Comparison of ENCODE assay signal across 16 cellular contexts in the genomic region with DNA sequence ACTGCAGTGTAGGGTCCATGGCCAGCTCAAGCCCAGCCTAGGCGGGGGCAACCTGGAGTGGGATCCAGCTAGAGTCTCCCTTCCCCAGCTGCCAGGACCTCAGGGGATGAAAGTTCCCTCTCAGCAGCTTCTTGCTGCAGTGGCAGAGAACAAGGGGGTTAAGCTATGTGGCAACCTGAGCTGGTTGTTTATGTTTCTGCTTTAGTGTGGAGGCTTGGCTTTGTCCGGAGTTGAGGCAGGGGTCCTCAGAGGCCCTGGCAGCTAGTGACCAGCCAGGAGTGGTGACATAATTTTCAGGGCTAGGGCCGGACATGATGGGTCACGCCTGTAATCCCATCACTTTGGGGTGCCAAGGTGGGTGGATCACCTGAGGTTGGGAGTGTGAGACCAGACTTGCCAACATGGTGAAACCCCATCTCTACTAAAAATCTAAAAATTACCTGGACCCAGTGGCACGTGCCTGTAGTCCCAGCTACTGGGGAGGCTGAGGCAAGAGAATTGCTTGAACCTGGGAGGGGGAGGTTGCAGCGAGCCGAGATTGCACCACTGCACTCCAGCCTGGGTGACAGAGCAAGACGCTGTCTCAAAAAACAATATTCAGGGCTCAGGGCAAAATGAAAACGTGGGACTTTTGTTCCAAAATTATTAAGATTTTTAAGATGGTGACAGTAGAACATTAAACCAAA. TPM values are rescaled to one million over a fixed set of nuclear protein-coding genes. Genes with fewer than 3 reads are reported as not detected.
DNase-seq lines count a peak whose midpoint lies in the region; ATAC-seq, FAIRE-seq and TF ChIP-seq lines count a peak whose summit lies in the region.
"Had no signal": no experiment of that assay in that cellular context is flagged by ENCODE, and none has a peak within 500 bp of the region (broad histone marks: within the 10 kb centered on the region; RNA-seq: fewer than 3 reads in every experiment).

No MANE protein-coding gene starts in this region.

- no peak overlapping the region for H2AFZ ChIP-seq in endothelial cell of umbilical vein (ENCODE audit: low read depth, low read length)
- H2AFZ ChIP-seq in neuronal stem cell (ENCODE audit: low read length): peak overlapping the region; percentile 25

- H2AK5ac ChIP-seq in neuronal stem cell (ENCODE audit: low read depth, low read length): no peak overlapping the region

- TF ChIP-seq POLR2A in endothelial cell of umbilical vein (IDR thresholded peaks at IDR 0.05; ENCODE audit: low read depth, low read length) (no peak), uterus (IDR thresholded peaks at IDR 0.05) (no peak)

- POLR2A ChIA-PET in endothelial cell of umbilical vein (lab: Charles Lee): interaction anchor here (2.8 kb wide), 1 partner anchor 8 kb away, joined by 20 read pairs; a partner anchor contains a TSS

- dilution Hi-C loops in endothelial cell of umbilical vein (cut with MboI; ENCODE audit: extremely low pct_ligation_motif_present, low sequenced_read_pairs): no loop called here

- H2BK12ac ChIP-seq in neuronal stem cell (ENCODE audit: low read length): no peak overlapping the region

- peak overlapping the region; percentile 59 for H3K18ac ChIP-seq in neuronal stem cell (ENCODE audit: low read length)

- WGBS in neuronal stem cell (ENCODE audit: extremely low coverage in 2 of 2, insufficient read length in 2 of 2, insufficient replicate concordance in 1 of 2), 2 donors: no CpG with 5 or more reads among the region's 9 CpGs

- no peaks in the 10 kb centered on the region for H3K9me1 ChIP-seq in endothelial cell of umbilical vein (replicated peaks; ENCODE audit: control insufficient read depth, extremely low read depth, insufficient read depth, low read length)

- DNase-seq in left ventricle myocardium inferior (no peak), left cardiac atrium (no peak), endothelial cell of umbilical vein (ENCODE audit: low read depth, low spot score) (no peak), neuronal stem cell (ENCODE audit: low spot score) (no peak), uterus (no peak), NCI-H446 (lab: John Stamatoyannopoulos, UW) (no peak), WERI-Rb-1 (no peak)
- DNase-seq: 8988T; CD4-positive, alpha-beta memory T cell; NCI-H1048; NCI-H146; NCI-H2081; NCI-H510A treated with DMSO at 0.1 percent for 48 hours; Peyer's patch had no signal

- H3K27me3 ChIP-seq in left ventricle myocardium inferior (ENCODE audit: low read depth) (no peaks in the 10 kb centered on the region), endothelial cell of umbilical vein (ENCODE audit: control insufficient read depth in 2 of 2, insufficient read depth in 2 of 2, low read length in 2 of 2) (no peaks in the 10 kb centered on the region), neuronal stem cell (ENCODE audit: control insufficient read depth in 3 of 3, insufficient read depth in 3 of 3, low read depth in 1 of 3, low read length in 3 of 3) (peaks cover 0 to under 1% (median 0%) of the 10 kb centered on the region in 3 experiments), uterus (no peaks in the 10 kb centered on the region), WERI-Rb-1 (ENCODE audit: insufficient read depth, low read depth, severe bottlenecking) (no peaks in the 10 kb centered on the region)
- H3K27me3 ChIP-seq: Peyer's patch had no signal

- peaks cover 43% of the 10 kb centered on the region for H3K4me1 ChIP-seq in left ventricle myocardium inferior
- H3K4me1 ChIP-seq in endothelial cell of umbilical vein (ENCODE audit: control insufficient read depth, extremely low read depth, insufficient read depth, low read length): peaks cover 6% of the 10 kb centered on the region
- H3K4me1 ChIP-seq in neuronal stem cell (ENCODE audit: control insufficient read depth in 2 of 2, insufficient read depth in 1 of 2, low read depth in 1 of 2, low read length in 2 of 2): peaks cover 2 to 9% of the 10 kb centered on the region in 2 donors
- H3K4me1 ChIP-seq in uterus: peaks cover 0 to 6% of the 10 kb centered on the region in 2 donors

- BruUV-seq in endothelial cell of umbilical vein (replicated peaks; lab: Mats Ljungman, UMichigan): no TSS peak

- H4K91ac ChIP-seq in neuronal stem cell (ENCODE audit: low read depth, low read length, poor library complexity): no peak overlapping the region

- TF ChIP-seq CTCF in left ventricle myocardium inferior (IDR thresholded peaks at IDR 0.05; ENCODE audit: borderline replicate concordance): no peak
- TF ChIP-seq CTCF in endothelial cell of umbilical vein (IDR thresholded peaks at IDR 0.05; ENCODE audit: extremely low read depth in 1 of 2, insufficient read depth in 1 of 2, low read depth in 1 of 2, low read length in 2 of 2): no peak
- TF ChIP-seq CTCF in uterus (IDR thresholded peaks at IDR 0.05): no peak
- TF ChIP-seq CTCF in WERI-Rb-1 (IDR thresholded peaks at IDR 0.05; ENCODE audit: low read depth, low read length): no peak

- peak; percentile 24 for FAIRE-seq in endothelial cell of umbilical vein (lab: Jason Lieb, UNC)

- H3K79me1 ChIP-seq in neuronal stem cell (ENCODE audit: low read depth, low read length): no peaks in the 10 kb centered on the region

- CTCF ChIA-PET in endothelial cell of umbilical vein (lab: Charles Lee): interaction anchor here (1.0 kb wide), 1 partner anchor 34 kb away, joined by 3 read pairs; no protein-coding TSS in a partner anchor

- H2BK15ac ChIP-seq in neuronal stem cell (ENCODE audit: low read length): no peak overlapping the region

- H4K20me1 ChIP-seq in endothelial cell of umbilical vein (replicated peaks; ENCODE audit: control insufficient read depth, extremely low read depth, insufficient read depth, low read length): no peaks in the 10 kb centered on the region

- no peak overlapping the region for H3K4me2 ChIP-seq in endothelial cell of umbilical vein (ENCODE audit: insufficient read depth, low read length)
- H3K4me2 ChIP-seq in neuronal stem cell (ENCODE audit: insufficient read depth, low read length, poor library complexity, severe bottlenecking): no peak overlapping the region
- H3K4me2 ChIP-seq: KMS-11 had no signal

- H2BK120ac ChIP-seq in neuronal stem cell (ENCODE audit: low read depth, low read length): no peak overlapping the region

- no peak overlapping the region for H2BK5ac ChIP-seq in neuronal stem cell (ENCODE audit: low read length)

- H3K4me3 ChIP-seq in left ventricle myocardium inferior (no peak overlapping the region), endothelial cell of umbilical vein (replicated peaks in 1 of 3; ENCODE audit: insufficient read depth in 1 of 3, low read depth in 1 of 3, low read length in 3 of 3) (no peak overlapping the region), neuronal stem cell (ENCODE audit: low read length in 2 of 2) (no peak overlapping the region), uterus (no peak overlapping the region), WERI-Rb-1 (ENCODE audit: low read depth, low read length) (no peak overlapping the region)
- H3K4me3 ChIP-seq: Peyer's patch had no signal

- no peak overlapping the region for H3K4ac ChIP-seq in neuronal stem cell (ENCODE audit: low read length)

- no peak overlapping the region for H4K8ac ChIP-seq in neuronal stem cell (ENCODE audit: low read depth, low read length)

- intact Hi-C loops in left ventricle myocardium inferior (cut with micrococcal nuclease): no loop called here
- intact Hi-C loops in left cardiac atrium (cut with DNase I): no loop called here
- intact Hi-C loops in endothelial cell of umbilical vein (cut with micrococcal nuclease): no loop called here
- intact Hi-C loops in uterus (cut with DNase I; ENCODE audit: low total_unique reads): no loop called here

- H3K9me3 ChIP-seq in left ventricle myocardium inferior (replicated peaks) (no peaks in the 10 kb centered on the region), endothelial cell of umbilical vein (replicated peaks; ENCODE audit: control insufficient read depth, insufficient read depth, low read length) (no peaks in the 10 kb centered on the region), neuronal stem cell (replicated peaks in 1 of 2; ENCODE audit: control insufficient read depth in 2 of 2, insufficient read depth in 1 of 2, low read depth in 1 of 2, low read length in 2 of 2) (no peaks in the 10 kb centered on the region), uterus (no peaks in the 10 kb centered on the region), WERI-Rb-1 (ENCODE audit: severe bottlenecking) (no peaks in the 10 kb centered on the region)
- H3K9me3 ChIP-seq: Peyer's patch had no signal

- ATAC-seq in left cardiac atrium: no peak
- ATAC-seq in HG02642 (IDR thresholded peaks at IDR 0.05; ENCODE audit: poor library complexity, unreplicated experiment): no peak

- H3K14ac ChIP-seq in neuronal stem cell (ENCODE audit: low read length): no peak overlapping the region

- no peaks in the 10 kb centered on the region for H3K36me3 ChIP-seq in left ventricle myocardium inferior
- H3K36me3 ChIP-seq in endothelial cell of umbilical vein (ENCODE audit: control insufficient read depth in 2 of 2, extremely low read depth in 1 of 2, insufficient read depth in 2 of 2, low read length in 2 of 2): no peaks in the 10 kb centered on the region
- no peaks in the 10 kb centered on the region for H3K36me3 ChIP-seq in neuronal stem cell (replicated peaks in 1 of 2; ENCODE audit: control insufficient read depth in 2 of 2, insufficient read depth in 2 of 2, low read length in 2 of 2)
- no peaks in the 10 kb centered on the region for H3K36me3 ChIP-seq in uterus
- no peaks in the 10 kb centered on the region for H3K36me3 ChIP-seq in WERI-Rb-1
- H3K36me3 ChIP-seq: Peyer's patch had no signal

- H3K27ac ChIP-seq in left ventricle myocardium inferior (replicated peaks) (peak overlapping the region; percentile 86), endothelial cell of umbilical vein (ENCODE audit: insufficient read depth, low read depth, low read length) (no peak overlapping the region), neuronal stem cell (replicated peaks; ENCODE audit: low read length) (peak overlapping the region; percentile 47), uterus (peak overlapping the region; percentile 78 to 94), WERI-Rb-1 (no peak overlapping the region)
- H3K27ac ChIP-seq: KMS-11 had no signal

- H3K9ac ChIP-seq in endothelial cell of umbilical vein (replicated peaks; ENCODE audit: extremely low read depth, insufficient read depth, low read length) (no peak overlapping the region), neuronal stem cell (ENCODE audit: low read depth, low read length, poor library complexity) (no peak overlapping the region)
- H3K9ac ChIP-seq: KMS-11 had no signal

- H3K23ac ChIP-seq in neuronal stem cell (ENCODE audit: low read depth, low read length, poor library complexity): peak overlapping the region; percentile 76

- no peaks in the 10 kb centered on the region for H3K79me2 ChIP-seq in endothelial cell of umbilical vein (ENCODE audit: control insufficient read depth, insufficient read depth, low read length)

RNA-seq across cellular contexts. Expression of a gene that starts 8.5 kb away (rescaled TPM):
- total RNA-seq in left ventricle myocardium inferior (21.9 TPM), left cardiac atrium (10 to 100 TPM; 23.1 to 27.6 TPM), endothelial cell of umbilical vein (25.8 and 27.2 TPM in 2 replicates), uterus (10 to 100 TPM; 11.0 to 71.0 (median 40.0) TPM)
- 26.4 and 27.6 TPM in 2 replicates for polyA plus RNA-seq in endothelial cell of umbilical vein
- polyA plus RNA-seq in endothelial cell of umbilical vein (2011; cell fraction: cytosol; rRNA removed): 19.2 and 22.7 TPM in 2 replicates
- 32.7 and 35.6 TPM in 2 replicates for polyA plus RNA-seq in endothelial cell of umbilical vein (2011; cell fraction: nucleus; rRNA removed)
- polyA plus RNA-seq in endothelial cell of umbilical vein (2012): 15.6 and 18.6 TPM in 2 replicates
- 17.2 and 28.9 TPM in 2 replicates for polyA minus RNA-seq in endothelial cell of umbilical vein
- 22.8 TPM for polyA minus RNA-seq in endothelial cell of umbilical vein (2011; cell fraction: cytosol; rRNA and poly(A)+ RNA removed)
- 32.5 and 34.5 TPM in 2 replicates for polyA minus RNA-seq in endothelial cell of umbilical vein (2011; cell fraction: nucleus; rRNA and poly(A)+ RNA removed)
- 39.1 TPM for polyA plus RNA-seq in neuronal stem cell (2013, experiment 1 of 2)
- 39.1 TPM for polyA plus RNA-seq in neuronal stem cell (2013, experiment 2 of 2)

RNA-seq across cellular contexts. Expression of a gene that starts 14.0 kb away (rescaled TPM):
- total RNA-seq in left ventricle myocardium inferior (84.1 TPM), left cardiac atrium (100 to 1,000 TPM in 1 of 2 donors, 10 to 100 TPM in 1; 86.4 to 397 TPM), endothelial cell of umbilical vein (61.9 and 62.1 TPM in 2 replicates), uterus (100 to 1,000 TPM in 2 of 4 donors, 10 to 100 TPM in 2; 31.2 to 221 (median 113) TPM)
- polyA plus RNA-seq in endothelial cell of umbilical vein: 118 TPM in 2 replicates
- 70.8 and 89.9 TPM in 2 replicates for polyA plus RNA-seq in endothelial cell of umbilical vein (2011; cell fraction: cytosol; rRNA removed)
- polyA plus RNA-seq in endothelial cell of umbilical vein (2011; cell fraction: nucleus; rRNA removed): 48.2 and 60.0 TPM in 2 replicates
- polyA plus RNA-seq in endothelial cell of umbilical vein (2012): 71.4 and 133 TPM in 2 replicates
- 67.3 and 73.5 TPM in 2 replicates for polyA minus RNA-seq in endothelial cell of umbilical vein
- 1.1 TPM for polyA minus RNA-seq in endothelial cell of umbilical vein (2011; cell fraction: cytosol; rRNA and poly(A)+ RNA removed)
- polyA minus RNA-seq in endothelial cell of umbilical vein (2011; cell fraction: nucleus; rRNA and poly(A)+ RNA removed): 19.4 and 23.8 TPM in 2 replicates
- 35.9 TPM for polyA plus RNA-seq in neuronal stem cell (2013, experiment 1 of 2)
- polyA plus RNA-seq in neuronal stem cell (2013, experiment 2 of 2): 35.5 TPM

RNA-seq across cellular contexts. Expression of a gene that starts 34.8 kb away (rescaled TPM):
- total RNA-seq in left ventricle myocardium inferior (116 TPM), left cardiac atrium (100 to 1,000 TPM; 107 to 108 TPM), endothelial cell of umbilical vein (156 and 169 TPM in 2 replicates), uterus (10 to 100 TPM; 20.6 to 66.9 (median 32.5) TPM)
- 409 and 427 TPM in 2 replicates for polyA plus RNA-seq in endothelial cell of umbilical vein
- 229 and 251 TPM in 2 replicates for polyA plus RNA-seq in endothelial cell of umbilical vein (2011; cell fraction: cytosol; rRNA removed)
- 482 and 635 TPM in 2 replicates for polyA plus RNA-seq in endothelial cell of umbilical vein (2011; cell fraction: nucleus; rRNA removed)
- 167 and 196 TPM in 2 replicates for polyA plus RNA-seq in endothelial cell of umbilical vein (2012)
- polyA minus RNA-seq in endothelial cell of umbilical vein: 209 and 279 TPM in 2 replicates
- 73.4 TPM for polyA minus RNA-seq in endothelial cell of umbilical vein (2011; cell fraction: cytosol; rRNA and poly(A)+ RNA removed)
- polyA minus RNA-seq in endothelial cell of umbilical vein (2011; cell fraction: nucleus; rRNA and poly(A)+ RNA removed): 132 and 133 TPM in 2 replicates
- 15.3 TPM for polyA plus RNA-seq in neuronal stem cell (2013, experiment 1 of 2)
- polyA plus RNA-seq in neuronal stem cell (2013, experiment 2 of 2): 15.1 TPM

RNA-seq across cellular contexts. Expression of a gene that starts 35.0 kb away (rescaled TPM):
- total RNA-seq in left ventricle myocardium inferior (7.6 TPM), left cardiac atrium (10 to 100 TPM in 1 of 2 donors, 1 to 10 TPM in 1; 6.0 to 11.1 TPM), endothelial cell of umbilical vein (5.4 and 6.5 TPM in 2 replicates), uterus (10 to 100 TPM in 1 of 4 donors, 1 to 10 TPM in 2, under 1 TPM in 1; 0.29 to 11.5 (median 4.7) TPM)
- 2.8 and 4.5 TPM in 2 replicates for polyA plus RNA-seq in endothelial cell of umbilical vein
- 1.2 and 1.9 TPM in 2 replicates for polyA plus RNA-seq in endothelial cell of umbilical vein (2011; cell fraction: cytosol; rRNA removed)
- polyA plus RNA-seq in endothelial cell of umbilical vein (2011; cell fraction: nucleus; rRNA removed): 4.6 and 5.5 TPM in 2 replicates
- 0.95 and 1.7 TPM in 2 replicates for polyA plus RNA-seq in endothelial cell of umbilical vein (2012)
- polyA minus RNA-seq in endothelial cell of umbilical vein: 0.68 TPM in 1 of 2 replicates, not detected in the other
- polyA minus RNA-seq in endothelial cell of umbilical vein (2011; cell fraction: cytosol; rRNA and poly(A)+ RNA removed): 1.3 TPM
- polyA minus RNA-seq in endothelial cell of umbilical vein (2011; cell fraction: nucleus; rRNA and poly(A)+ RNA removed): 2.2 and 5.2 TPM in 2 replicates
- 0.75 TPM for polyA plus RNA-seq in neuronal stem cell (2013, experiment 1 of 2)
- 0.62 TPM for polyA plus RNA-seq in neuronal stem cell (2013, experiment 2 of 2)

RNA-seq across cellular contexts. Expression of a gene that starts 38.5 kb away (rescaled TPM):
- 2.4 TPM for total RNA-seq in left ventricle myocardium inferior
- total RNA-seq in left cardiac atrium: 1 to 10 TPM; 1.6 to 2.2 TPM
- total RNA-seq in endothelial cell of umbilical vein: 1.3 TPM in 1 of 2 replicates, not detected in the other
- 0.69 and 1.0 TPM in 2 replicates for polyA plus RNA-seq in endothelial cell of umbilical vein
- polyA plus RNA-seq in endothelial cell of umbilical vein (2011; cell fraction: cytosol; rRNA removed): 0.34 and 0.58 TPM in 2 replicates
- 2.9 and 3.8 TPM in 2 replicates for polyA plus RNA-seq in endothelial cell of umbilical vein (2011; cell fraction: nucleus; rRNA removed)
- 0.60 TPM in 1 of 2 replicates, not detected in the other for polyA plus RNA-seq in endothelial cell of umbilical vein (2012)
- polyA minus RNA-seq in endothelial cell of umbilical vein: 0.28 TPM in 1 of 2 replicates, not detected in the other
- polyA minus RNA-seq in endothelial cell of umbilical vein (2011; cell fraction: cytosol; rRNA and poly(A)+ RNA removed): not detected
- polyA minus RNA-seq in endothelial cell of umbilical vein (2011; cell fraction: nucleus; rRNA and poly(A)+ RNA removed): 2.2 and 3.0 TPM in 2 replicates
- polyA plus RNA-seq in neuronal stem cell (2013, experiment 1 of 2): 0.28 TPM
- 0.21 TPM for polyA plus RNA-seq in neuronal stem cell (2013, experiment 2 of 2)
- total RNA-seq in uterus: 10 to 100 TPM in 1 of 4 donors, 1 to 10 TPM in 3; 2.6 to 16.2 (median 6.0) TPM

Comparison
In these comparisons a context has a peak if more than half of its experiments do, and no peak if none do; other contexts are left out.
1. H3K27ac ChIP-seq: peak in left ventricle myocardium inferior (single experiment), neuronal stem cell (single experiment) and uterus (2 of 2); none in endothelial cell of umbilical vein (single experiment) and WERI-Rb-1 (single experiment).